In genomic region chr6:52263709-52264320, GRCh38 we compare ENCODE assay signal across 1 cellular context.
TF ChIP-seq lines count a peak whose summit lies in the region.

No MANE protein-coding gene starts in this region.

TF ChIP-seq in GM12878, 131 proteins besides CTCF, POLR2A, EP300 and RAD21 (continued from another document):
- TF ChIP-seq NR2C1 (IDR thresholded peaks at IDR 0.05), result no peak
- TF ChIP-seq NR2C2 (IDR thresholded peaks at IDR 0.05; ENCODE audit: borderline replicate concordance, control insufficient read depth, insufficient read length, low read depth), result no peak
- no peak for TF ChIP-seq ZZZ3 (IDR thresholded peaks at IDR 0.05; ENCODE audit: control insufficient read depth, insufficient read length, low read depth)
- no peak for TF ChIP-seq SUPT20H (IDR thresholded peaks at IDR 0.05; ENCODE audit: borderline replicate concordance, control insufficient read depth, low read depth, low read length)
- TF ChIP-seq LARP7 (IDR thresholded peaks at IDR 0.05), result no peak
- no peak for TF ChIP-seq ESRRA (IDR thresholded peaks at IDR 0.05; ENCODE audit: low read length)
- TF ChIP-seq PML (IDR thresholded peaks at IDR 0.05; ENCODE audit: low read length), result 0 out of 2 replicates have a peak, but pooled peaks have one; percentile 31
- TF ChIP-seq SKIL (IDR thresholded peaks at IDR 0.05; ENCODE audit: low read depth, poor library complexity, severe bottlenecking), result no peak
- 0 out of 2 replicates have a peak, but pooled peaks have one; percentile 36 for TF ChIP-seq SMARCA5 (IDR thresholded peaks at IDR 0.05)
- TF ChIP-seq BCLAF1 (IDR thresholded peaks at IDR 0.05), result no peak
- TF ChIP-seq FOXM1 (IDR thresholded peaks at IDR 0.05; ENCODE audit: low read depth, low read length), result peak; percentile 40; the same call in 1 of the 2 replicates
- peak; percentile 68 for TF ChIP-seq YY1 (IDR thresholded peaks at IDR 0.05; ENCODE audit: low read depth, low read length)
- TF ChIP-seq E2F4 (IDR thresholded peaks at IDR 0.05; ENCODE audit: low read depth, low read length), result no peak
- TF ChIP-seq SRF (IDR thresholded peaks at IDR 0.05; ENCODE audit: low read depth in 2 of 2, low read length in 2 of 2), result no peak
- 0 out of 2 replicates have a peak, but pooled peaks have one; percentile 57 for TF ChIP-seq NR2F1 (conservative IDR thresholded peaks at IDR 0.05)
- TF ChIP-seq HDAC2 (IDR thresholded peaks at IDR 0.05), result no peak
